Comparison of ENCODE assay signal across 22 cellular contexts in the genomic region with DNA sequence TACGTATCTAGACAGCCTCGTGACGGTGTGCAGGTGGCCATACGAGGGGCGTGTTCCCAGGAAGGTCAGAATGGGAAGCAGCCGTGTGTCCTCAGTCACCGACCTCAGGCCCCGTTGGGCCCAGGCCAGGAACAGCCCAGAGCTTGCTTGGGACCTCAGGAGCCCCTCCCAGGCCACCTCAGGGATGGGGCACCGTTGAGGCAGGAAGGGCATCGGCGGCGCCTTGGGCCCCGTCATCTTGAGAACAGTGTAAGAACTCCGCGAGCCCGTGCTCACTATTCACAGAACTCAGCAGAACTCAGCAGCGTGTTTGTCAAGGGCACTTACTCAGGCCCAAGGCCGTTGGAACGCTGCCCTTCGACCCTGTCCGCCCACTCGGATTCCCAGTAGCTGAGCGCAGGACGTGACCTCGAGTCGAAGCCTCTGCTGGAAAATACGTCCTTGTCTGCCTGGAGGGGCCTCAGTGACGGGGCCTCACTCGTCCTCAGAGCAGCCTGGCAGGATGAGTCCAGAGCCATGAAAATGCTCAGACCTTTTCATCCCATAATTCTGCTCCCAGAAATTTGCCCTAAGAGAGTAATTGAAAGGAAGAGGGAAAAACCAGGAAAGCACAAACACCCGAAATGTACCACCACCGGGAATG.
DNase-seq lines count a peak whose midpoint lies in the region; ATAC-seq, FAIRE-seq and TF ChIP-seq lines count a peak whose summit lies in the region.
"Had no signal": no experiment of that assay in that cellular context is flagged by ENCODE, and none has a peak within 500 bp of the region (broad histone marks: within the 10 kb centered on the region; RNA-seq: fewer than 3 reads in every experiment).

No MANE protein-coding gene starts in this region.

- no peak for ATAC-seq in right cardiac atrium
- ATAC-seq in left ventricle myocardium superior = no peak
- peak; percentile 77 for ATAC-seq in HepG2
- ATAC-seq in sciatic nerve = peak; percentile 84
- ATAC-seq in HG02798 (IDR thresholded peaks at IDR 0.05; ENCODE audit: poor library complexity, unreplicated experiment) = no peak

- H3K9me3 ChIP-seq in right cardiac atrium (ENCODE audit: control insufficient read depth, low read length) = no peaks in the 10 kb centered on the region
- H3K9me3 ChIP-seq in HepG2 (ENCODE audit: low read length) = no peaks in the 10 kb centered on the region
- H3K9me3 ChIP-seq: BLaER1 treated with 17β-estradiol and CSF1 and Interleukin-3, amounts not matched to agents 10 nM and 100 nM had no signal

- POLR2A ChIA-PET in HepG2 (lab: Yijun Ruan, JAX) = interaction anchor here (2.6 to 4.0 kb wide), 2 partner anchors 8 to 11 kb away, joined by 16 to 56 read pairs; no protein-coding TSS in a partner anchor

- intact Hi-C loops in right cardiac atrium (cut with DNase I) = no loop called here
- intact Hi-C loops in left ventricle myocardium superior (cut with micrococcal nuclease) = no loop called here
- intact Hi-C loops in HepG2 (cut with micrococcal nuclease; ENCODE audit: unreplicated experiment) = loop anchor here (1.0 kb wide), 1 partner anchor 9 kb away; no protein-coding TSS in a partner anchor
- intact Hi-C loops in sciatic nerve (cut with DNase I) = no loop called here

- CTCF ChIA-PET in HepG2 (lab: Yijun Ruan, JAX; ENCODE audit: low intra/inter-chr PET ratio, low total read pairs) = no interaction called here

- 76% methylated on average over 31 of the region's 31 CpGs for WGBS in right cardiac atrium
- under 1% methylated on average over 11 of the region's 31 CpGs for WGBS in HepG2 (ENCODE audit: low lambda C conversion rate)

- H3K4me3 ChIP-seq in right cardiac atrium (ENCODE audit: low read length) (no peak overlapping the region), HepG2 (replicated peaks in 1 of 3; ENCODE audit: insufficient read depth in 1 of 3, low read depth in 2 of 3, low read length in 3 of 3) (peak overlapping the region; percentile 55 to 78 (median 59))
- H3K4me3 ChIP-seq: BLaER1 treated with 17β-estradiol and CSF1 and Interleukin-3, amounts not matched to agents 10 nM and 100 nM; GM23248; PC-9; SK-N-MC had no signal

- H2AFZ ChIP-seq in HepG2 (ENCODE audit: low read length) = no peak overlapping the region
- H2AFZ ChIP-seq: GM23248, PC-9 had no signal

- H3K4me2 ChIP-seq in HepG2 (ENCODE audit: low read depth, low read length) = peak overlapping the region; percentile 86
- H3K4me2 ChIP-seq: KMS-11, PC-9 had no signal

- H3K9ac ChIP-seq in HepG2 (ENCODE audit: insufficient read depth, low read depth, low read length) = peak overlapping the region; percentile 75
- H3K9ac ChIP-seq: BLaER1 treated with 17β-estradiol and CSF1 and Interleukin-3, amounts not matched to agents 10 nM and 100 nM; GM23248; KMS-11 had no signal

- peak; percentile 24; the same call in 1 of the 2 replicates for TF ChIP-seq CTCF in HepG2 (CRISPR knock-in tag; IDR thresholded peaks at IDR 0.05)

- peak; percentile 26 to 56; a peak in 1 of 4 replicates for TF ChIP-seq POLR2A in HepG2 (IDR thresholded peaks at IDR 0.05; ENCODE audit: insufficient read depth in 1 of 2, low read depth in 2 of 2, low read length in 2 of 2)

- peak in 1 of 2 experiments; percentile 45; a peak in 1 of 4 replicates for TF ChIP-seq EP300 in HepG2 (IDR thresholded peaks at IDR 0.05; ENCODE audit: low read depth in 2 of 2, low read length in 2 of 2)
- peak; percentile 69 for TF ChIP-seq EP300 in HepG2 (CRISPR knock-in tag; IDR thresholded peaks at IDR 0.05; ENCODE audit: borderline replicate concordance)

- H4K20me1 ChIP-seq in HepG2 (ENCODE audit: insufficient read depth, low read length) = no peaks in the 10 kb centered on the region; the same call in 1 of the 2 replicates

- H3K4me1 ChIP-seq in right cardiac atrium (ENCODE audit: control insufficient read depth, insufficient read depth, low read length) (no peaks in the 10 kb centered on the region), HepG2 (ENCODE audit: insufficient read depth, low read length) (peaks cover 94% of the 10 kb centered on the region)

- DNase-seq in right cardiac atrium = peak in 2 of 3 donors; percentile 53 to 60
- no peak for DNase-seq in left ventricle myocardium superior
- DNase-seq in HepG2 (ENCODE audit: low spot score) = peak; percentile 73
- peak; percentile 82 for DNase-seq in sciatic nerve (ENCODE audit: low spot score)
- DNase-seq in GM03348 (ENCODE audit: low spot score) = no peak
- no peak for DNase-seq in activated naive CD4-positive, alpha-beta T cell treated with Interleukin-2 at 50 U/mL for 16 hours
- DNase-seq: CD4-positive, alpha-beta T cell; GM23248; H7; MM.1S; NCI-H2029; NCI-H446 treated with DMSO at 0.1 percent for 48 hours; NCI-H526; PC-9; SHP77 had no signal

- in situ Hi-C loops in HepG2 (cut with HindIII; ENCODE audit: extremely low pct_ligation_motif_present, low pct_unique_long_range_greater_than_20kb) = no loop called here

- peaks cover 62% of the 10 kb centered on the region for H3K79me2 ChIP-seq in HepG2 (ENCODE audit: insufficient read depth, low read length)

- FAIRE-seq in HepG2 (lab: Jason Lieb, UNC) = peak; percentile 92
- FAIRE-seq: A204.1, D721Med, GM18507 had no signal

- H3K27ac ChIP-seq in right cardiac atrium (ENCODE audit: low read length) (no peak overlapping the region), HepG2 (ENCODE audit: extremely low read length, insufficient read depth, low read length) (peak overlapping the region; percentile 85)
- H3K27ac ChIP-seq: BLaER1 treated with 17β-estradiol and CSF1 and Interleukin-3, amounts not matched to agents 10 nM and 100 nM; GM23248; KMS-11; PC-9; SK-N-MC had no signal

- no TSS peak for BruUV-seq in HepG2 (replicated peaks; lab: Mats Ljungman, UMichigan)

- no peaks in the 10 kb centered on the region; a peak in 1 of 5 replicates for H3K36me3 ChIP-seq in HepG2 (replicated peaks in 1 of 2; ENCODE audit: control insufficient read depth in 1 of 2, insufficient read depth in 2 of 2, low read length in 2 of 2)
- H3K36me3 ChIP-seq: BLaER1 treated with 17β-estradiol and CSF1 and Interleukin-3, amounts not matched to agents 10 nM and 100 nM had no signal

- TF ChIP-seq RAD21 in HepG2 (CRISPR knock-in tag; IDR thresholded peaks at IDR 0.05) = no peak; the same call in 1 of the 2 replicates

- no peaks in the 10 kb centered on the region for H3K27me3 ChIP-seq in right cardiac atrium (ENCODE audit: control insufficient read depth, insufficient read depth)
- no peaks in the 10 kb centered on the region; a peak in 1 of 5 replicates for H3K27me3 ChIP-seq in HepG2 (ENCODE audit: control insufficient read depth in 1 of 2, insufficient read depth in 2 of 2, low read length in 2 of 2)
- H3K27me3 ChIP-seq: BLaER1 treated with 17β-estradiol and CSF1 and Interleukin-3, amounts not matched to agents 10 nM and 100 nM had no signal

TF ChIP-seq in HepG2, 621 proteins besides CTCF, POLR2A, EP300 and RAD21 (continues in another document):
- TF ChIP-seq ZNF142 (CRISPR knock-in tag; IDR thresholded peaks at IDR 0.05) (no peak), ZNF24 (IDR thresholded peaks at IDR 0.05) (no peak), PHF8 (CRISPR knock-in tag; IDR thresholded peaks at IDR 0.05) (peak; percentile 72)

Comparison
In these comparisons a context has a peak if more than half of its experiments do, and no peak if none do; other contexts are left out.
1. DNase-seq: peak in right cardiac atrium (2 of 3), HepG2 (single experiment) and sciatic nerve (single experiment); none in left ventricle myocardium superior (single experiment), GM03348 (single experiment) and activated naive CD4-positive, alpha-beta T cell treated with Interleukin-2 at 50 U/mL for 16 hours (single experiment).
2. ATAC-seq: peak in HepG2 (single experiment) and sciatic nerve (single experiment); none in right cardiac atrium (0 of 2), left ventricle myocardium superior (single experiment) and HG02798 (single experiment).